In genomic region chr5:109291090-109291489, GRCh38 we compare ENCODE assay signal across 23 cellular contexts.
DNase-seq lines count a peak whose midpoint lies in the region; ATAC-seq and TF ChIP-seq lines count a peak whose summit lies in the region.
"Had no signal": no experiment of that assay in that cellular context is flagged by ENCODE, and none has a peak within 500 bp of the region (broad histone marks: within the 10 kb centered on the region; RNA-seq: fewer than 3 reads in every experiment).

No MANE protein-coding gene starts in this region.

- H3K9ac ChIP-seq in HCT116 (ENCODE audit: low read length), result no peak overlapping the region
- H3K9ac ChIP-seq: SK-N-SH had no signal

- H3K9me2 ChIP-seq in HCT116 (ENCODE audit: insufficient read depth), result no peaks in the 10 kb centered on the region
- H3K9me2 ChIP-seq: SK-N-SH had no signal

- ATAC-seq in HCT116 (peak; percentile 44; the same call in 1 of the 2 replicates), left lobe of liver (peak; percentile 37), GM19324 (IDR thresholded peaks at IDR 0.05; ENCODE audit: low FRiP score, unreplicated experiment) (no peak)
- ATAC-seq: CD8-positive, alpha-beta T cell had no signal

- WGBS in prostate gland, result 96% methylated on average over 6 of the region's 6 CpGs

- no peak overlapping the region for H3K27ac ChIP-seq in HCT116 (ENCODE audit: low read depth, low read length)
- H3K27ac ChIP-seq in prostate gland, result no peak overlapping the region
- no peak overlapping the region for H3K27ac ChIP-seq in ascending aorta
- H3K27ac ChIP-seq: C4-2B had no signal

- H3K36me3 ChIP-seq in HCT116 (ENCODE audit: control insufficient read depth in 1 of 2, insufficient read depth in 2 of 2, low read length in 2 of 2), result no peaks in the 10 kb centered on the region
- H3K36me3 ChIP-seq in prostate gland, result no peaks in the 10 kb centered on the region
- H3K36me3 ChIP-seq in ascending aorta, result no peaks in the 10 kb centered on the region
- H3K36me3 ChIP-seq: MG63 had no signal

- TF ChIP-seq POLR2A in HCT116 (IDR thresholded peaks at IDR 0.05; ENCODE audit: borderline replicate concordance, extremely low read depth, insufficient read depth, insufficient read length) (no peak), prostate gland (IDR thresholded peaks at IDR 0.05) (no peak)

- no peaks in the 10 kb centered on the region for H3K79me2 ChIP-seq in HCT116 (ENCODE audit: insufficient read depth, low read length)

- H3K27me3 ChIP-seq in HCT116 (ENCODE audit: insufficient read depth, low read length) (no peaks in the 10 kb centered on the region), prostate gland (replicated peaks; ENCODE audit: insufficient read depth) (no peaks in the 10 kb centered on the region), ascending aorta (no peaks in the 10 kb centered on the region)
- H3K27me3 ChIP-seq: MG63 had no signal

- peak; percentile 22; the same call in 1 of the 2 replicates for TF ChIP-seq RAD21 in HCT116 (IDR thresholded peaks at IDR 0.05; ENCODE audit: low read depth)

- H3K4me1 ChIP-seq in HCT116 (ENCODE audit: control insufficient read depth in 1 of 2, insufficient read depth in 2 of 2, low read length in 2 of 2) (no peaks in the 10 kb centered on the region), prostate gland (replicated peaks) (no peaks in the 10 kb centered on the region), ascending aorta (no peaks in the 10 kb centered on the region)
- H3K4me1 ChIP-seq: Caco-2 had no signal

- BruUV-seq in HCT116 (replicated peaks; lab: Mats Ljungman, UMichigan), result no TSS peak

- CTCF ChIA-PET in HCT116 (lab: Charles Lee), result no interaction called here

- H4K20me1 ChIP-seq in HCT116 (ENCODE audit: insufficient read depth), result no peaks in the 10 kb centered on the region

- RAD21 ChIA-PET in HCT116 (lab: Charles Lee; ENCODE audit: low non-redundant PET in 1 of 2, low total read pairs in 2 of 2, uncharacterized antibody in 2 of 2, unreplicated experiment in 2 of 2), result no interaction called here

- no peak for TF ChIP-seq CTCF in HCT116 (IDR thresholded peaks at IDR 0.05 in 2 of 3, conservative IDR thresholded peaks at IDR 0.05 in 1 of 3; ENCODE audit: borderline replicate concordance in 1 of 3, insufficient read depth in 1 of 3, low read depth in 2 of 3, low read length in 2 of 3)
- no peak for TF ChIP-seq CTCF in prostate gland (IDR thresholded peaks at IDR 0.05)
- TF ChIP-seq CTCF in ascending aorta (IDR thresholded peaks at IDR 0.05), result no peak

- no peak overlapping the region for H3K4me3 ChIP-seq in HCT116 (replicated peaks in 1 of 2; ENCODE audit: low read depth in 1 of 2, low read length in 2 of 2)
- no peak overlapping the region for H3K4me3 ChIP-seq in prostate gland
- H3K4me3 ChIP-seq in ascending aorta, result no peak overlapping the region
- H3K4me3 ChIP-seq: MG63 had no signal

- no peak overlapping the region for H2AFZ ChIP-seq in HCT116 (ENCODE audit: low read depth, low read length, poor library complexity, severe bottlenecking)

- H3K9me3 ChIP-seq in HCT116 (ENCODE audit: control insufficient read depth in 1 of 2, insufficient read depth in 1 of 2, low read depth in 1 of 2, low read length in 2 of 2), result no peaks in the 10 kb centered on the region; a peak in 1 of 4 replicates
- no peaks in the 10 kb centered on the region for H3K9me3 ChIP-seq in prostate gland
- H3K9me3 ChIP-seq in ascending aorta, result peaks cover 8 to 19% of the 10 kb centered on the region in 2 donors
- H3K9me3 ChIP-seq: SK-N-SH had no signal

- no peak for DNase-seq in HCT116 (ENCODE audit: low read depth, low spot score)
- DNase-seq in amniotic epithelial cell (ENCODE audit: low read depth), result peak; percentile 3
- no peak for DNase-seq in left lobe of liver (ENCODE audit: low spot score)
- no peak for DNase-seq in prostate gland (ENCODE audit: low spot score)
- no peak for DNase-seq in T1000 (lab: John Stamatoyannopoulos, UW)
- DNase-seq in ascending aorta (ENCODE audit: low spot score in 2 of 2), result no peak
- DNase-seq: Caco-2; CD8-positive, alpha-beta T cell; GDM1; KG1; MG63; NCI-H1105 treated with DMSO at 0.1 percent for 48 hours; NCI-H146; NCI-H1930; NCI-H2107; NCI-H446; NCI-H526; OCI-M1; SIG-M5; SK-N-SH; SW 1271 had no signal

- H3K4me2 ChIP-seq in HCT116 (ENCODE audit: low read length), result no peak overlapping the region
- H3K4me2 ChIP-seq: SK-N-SH had no signal

- intact Hi-C loops in HCT116 (cut with micrococcal nuclease) (no loop called here), prostate gland (cut with DNase I) (no loop called here), ascending aorta (cut with DNase I) (no loop called here)

- POLR2A ChIA-PET in HCT116 (lab: Charles Lee), result no interaction called here

TF ChIP-seq in HCT116, 20 proteins besides CTCF, POLR2A, EP300 and RAD21:
- TF ChIP-seq CEBPB (IDR thresholded peaks at IDR 0.05; ENCODE audit: low read depth), result no peak
